Comparison of ENCODE assay signal across 1 cellular context in the genomic region with DNA sequence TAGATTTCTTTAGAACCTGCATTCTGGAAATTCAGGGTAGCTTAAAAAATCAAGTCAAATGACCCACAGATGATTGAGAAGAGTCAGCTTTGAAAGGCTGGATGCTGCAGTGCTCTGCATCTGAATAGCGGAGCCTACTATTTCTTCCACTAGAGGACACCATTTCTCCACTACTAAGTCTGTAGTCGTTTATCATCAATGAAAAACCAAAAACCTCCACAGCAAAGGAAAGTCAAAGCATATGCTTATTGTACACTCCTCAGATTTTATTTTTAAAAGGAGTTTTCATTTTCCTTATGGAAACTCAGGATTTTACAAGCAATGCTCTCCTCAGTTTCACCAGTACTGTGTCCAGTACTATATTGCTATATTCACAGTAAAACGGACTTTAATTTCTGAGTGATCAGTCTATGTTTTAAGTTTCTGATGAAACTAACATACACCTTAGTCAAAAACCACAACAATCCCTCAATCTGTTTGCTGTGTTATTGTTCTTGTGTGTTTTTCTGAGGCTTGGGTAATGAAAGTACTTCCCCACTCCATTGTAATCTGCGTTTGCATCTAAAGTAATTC.
TF ChIP-seq lines count a peak whose summit lies in the region.

No MANE protein-coding gene starts in this region.

TF ChIP-seq in H1, 55 proteins besides CTCF, POLR2A, EP300 and RAD21:
- no peak for TF ChIP-seq SP4 (IDR thresholded peaks at IDR 0.05; ENCODE audit: low read length)
- TF ChIP-seq EGR1 (IDR thresholded peaks at IDR 0.05; ENCODE audit: borderline replicate concordance, low read depth, low read length) = no peak
- TF ChIP-seq USF2 (IDR thresholded peaks at IDR 0.05; ENCODE audit: low read length) = no peak
- no peak for TF ChIP-seq EZH2 (IDR thresholded peaks at IDR 0.05; ENCODE audit: low read depth, low read length, severe bottlenecking)
- no peak for TF ChIP-seq MAX (IDR thresholded peaks at IDR 0.05)
- TF ChIP-seq BRCA1 (IDR thresholded peaks at IDR 0.05; ENCODE audit: low read depth, low read length) = peak; percentile 8; the same call in 1 of the 2 replicates
- TF ChIP-seq POU5F1 (IDR thresholded peaks at IDR 0.05; ENCODE audit: low read depth, low read length) = 0 out of 2 replicates have a peak, but pooled peaks have one; percentile 63
TF ChIP-seq in H1: peak in this region for 2.
